ENCODE assay signal across 8 cellular contexts in the genomic region with DNA sequence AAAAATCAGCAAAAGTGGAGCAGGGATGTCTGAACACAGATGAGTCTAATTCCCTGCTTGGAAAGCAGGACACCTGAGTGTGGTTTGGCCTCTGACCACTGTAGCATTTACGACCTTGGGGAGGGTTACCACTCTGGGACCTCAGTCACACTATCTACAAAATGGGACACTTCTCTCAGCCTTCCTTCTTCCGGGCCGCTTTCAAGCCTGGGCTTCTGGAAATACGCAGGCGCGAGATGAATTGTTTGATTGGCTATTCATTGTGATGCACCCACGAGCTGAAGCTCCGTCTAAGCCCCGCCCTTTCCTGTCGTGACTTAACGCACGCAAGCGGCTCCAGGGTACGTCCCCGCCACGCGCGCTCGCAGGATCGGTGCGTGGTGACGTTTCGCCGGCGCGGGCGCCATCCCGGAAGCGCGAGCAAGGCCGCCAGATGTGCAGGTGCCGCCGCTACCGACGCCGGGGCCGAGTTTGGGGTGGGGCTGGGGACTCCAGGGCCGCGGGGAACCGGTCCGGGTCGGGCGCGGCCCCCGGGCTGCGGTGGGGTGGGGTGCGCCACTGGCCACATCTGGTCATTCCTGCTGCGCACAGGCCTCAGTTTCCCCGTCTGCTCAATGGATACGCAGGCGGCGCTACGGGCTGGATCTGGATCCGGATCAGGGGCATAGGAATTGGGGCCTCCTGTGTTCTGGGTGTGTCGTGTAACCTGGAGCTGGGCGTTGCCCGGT.
A peak's percentile ranks its signal among the peaks of the same experiment; 100 is the strongest.
DNase-seq lines count a peak whose midpoint lies in the region; ATAC-seq and TF ChIP-seq lines count a peak whose summit lies in the region.

A gene with protein sequence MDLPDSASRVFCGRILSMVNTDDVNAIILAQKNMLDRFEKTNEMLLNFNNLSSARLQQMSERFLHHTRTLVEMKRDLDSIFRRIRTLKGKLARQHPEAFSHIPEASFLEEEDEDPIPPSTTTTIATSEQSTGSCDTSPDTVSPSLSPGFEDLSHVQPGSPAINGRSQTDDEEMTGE (plus strand): TSS at position 397 of the 728 bp plus-strand sequence. CDS start 4,187 bp downstream, outside the sequence.

- no peak for TF ChIP-seq CTCF in AG09309 (IDR thresholded peaks at IDR 0.05; ENCODE audit: control insufficient read depth, insufficient read depth, low read depth, low read length, missing control alignments)

- H3K4me3 ChIP-seq in AG09309 (ENCODE audit: control insufficient read depth, low read depth, low read length): peak within 1 kb of the TSS; percentile 90

- ATAC-seq in GM19025 (IDR thresholded peaks at IDR 0.05; ENCODE audit: low read depth, unreplicated experiment) (peak; percentile 93), HG03354 (IDR thresholded peaks at IDR 0.05; ENCODE audit: poor library complexity, severe bottlenecking, unreplicated experiment) (peak; percentile 97)
- peak; percentile 99 for ATAC-seq in activated CD4-positive, CD25-positive, alpha-beta regulatory T cell treated with anti-CD3 and anti-CD28 coated beads, Interleukin-2, amount 50 U/mL, for 24 hours

- DNase-seq in AG09309 (ENCODE audit: low read depth): peak; percentile 97
- peak; percentile 98 for DNase-seq in NCI-H446 treated with DMSO at 0.1 percent for 48 hours (lab: John Stamatoyannopoulos, UW)
- DNase-seq in cerebellar cortex (ENCODE audit: low spot score): peak; percentile 99
- peak; percentile 96 for DNase-seq in islet precursor cell
- peak; percentile 96 to 98 (median 97) for DNase-seq in stimulated activated CD4-positive, alpha-beta T cell treated with anti-CD3 and anti-CD28 coated beads, Interleukin-12 subunit alpha, Interleukin-12 subunit beta, amount 100 ng/mL, for 48 hours (ENCODE audit: low read depth in 2 of 3, low spot score in 1 of 3)

Comparison
In these comparisons a context has a peak if more than half of its experiments do, and no peak if none do; other contexts are left out.
1. Peak in every context shown above with its lines: DNase-seq, ATAC-seq and H3K4me3 ChIP-seq.